Comparison of ENCODE assay signal across 9 cellular contexts in the genomic region with DNA sequence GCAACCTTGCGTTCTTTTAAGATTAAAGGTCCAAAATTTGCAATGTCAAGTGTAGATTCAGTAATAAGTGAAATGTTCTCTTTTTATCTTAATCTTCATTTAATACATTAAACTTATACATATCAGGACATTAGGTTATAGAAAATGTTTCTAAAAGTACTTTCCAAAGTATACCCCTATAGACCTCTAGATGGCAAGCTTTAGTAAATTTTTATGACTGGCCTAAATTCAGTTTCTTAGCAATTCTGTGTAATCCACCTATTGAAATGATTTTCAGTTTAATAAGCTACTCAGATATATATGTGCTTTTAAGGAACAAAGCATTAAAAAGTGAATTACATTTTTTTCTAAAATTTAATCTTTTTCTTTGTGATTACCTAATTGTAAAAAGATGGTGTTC.
DNase-seq lines count a peak whose midpoint lies in the region; ATAC-seq, FAIRE-seq and TF ChIP-seq lines count a peak whose summit lies in the region.
"Had no signal": no experiment of that assay in that cellular context is flagged by ENCODE, and none has a peak within 500 bp of the region (broad histone marks: within the 10 kb centered on the region; RNA-seq: fewer than 3 reads in every experiment).

No MANE protein-coding gene starts in this region.

- H3K4me3 Mint-ChIP-seq in Caco-2 (ENCODE audit: unreplicated experiment): no peak overlapping the region

- no TSS peak for BruUV-seq in Caco-2 (replicated peaks; lab: Mats Ljungman, UMichigan)

- DNase-seq in fibroblast of pulmonary artery (ENCODE audit: low read depth): peak; percentile 59
- DNase-seq in Caco-2: no peak
- no peak for DNase-seq in erythroblast (lab: John Stamatoyannopoulos, UW)
- no peak for DNase-seq in mucosa of gallbladder (ENCODE audit: low spot score)

- no peaks in the 10 kb centered on the region for H3K27me3 Mint-ChIP-seq in Caco-2 (ENCODE audit: insufficient read depth, unreplicated experiment)

- no peaks in the 10 kb centered on the region for H3K4me1 Mint-ChIP-seq in Caco-2 (ENCODE audit: low read depth, unreplicated experiment)

- H3K27ac Mint-ChIP-seq in Caco-2 (ENCODE audit: unreplicated experiment): no peak overlapping the region

- no peak overlapping the region for H3K9ac ChIP-seq in OCI-LY1 (ENCODE audit: low read length)

- no peaks in the 10 kb centered on the region for H3K36me3 ChIP-seq in OCI-LY1 (ENCODE audit: insufficient read depth, low read length)
- H3K36me3 ChIP-seq in Caco-2 (ENCODE audit: control insufficient read depth, insufficient read depth, low read length): no peaks in the 10 kb centered on the region
- H3K36me3 ChIP-seq: SJSA1 had no signal

- H3K27me3 ChIP-seq in OCI-LY1 (ENCODE audit: insufficient read depth, low read length) (no peaks in the 10 kb centered on the region), Caco-2 (replicated peaks; ENCODE audit: control insufficient read depth, insufficient read depth, low read length) (no peaks in the 10 kb centered on the region)
- H3K27me3 ChIP-seq: SJSA1 had no signal

- no peak for TF ChIP-seq POLR2A in erythroblast (IDR thresholded peaks at IDR 0.05; ENCODE audit: low read length)

- TF ChIP-seq CTCF in OCI-LY1 (IDR thresholded peaks at IDR 0.05; ENCODE audit: low read length) (peak; percentile 36), fibroblast of pulmonary artery (IDR thresholded peaks at IDR 0.05; ENCODE audit: low read length, missing control alignments) (peak; percentile 59), Caco-2 (IDR thresholded peaks at IDR 0.05; ENCODE audit: insufficient read depth in 1 of 2, low read depth in 1 of 2, low read length in 1 of 2, severe bottlenecking in 1 of 2, unreplicated experiment in 1 of 2) (peak in 1 of 2 experiments; percentile 41)

- CTCF ChIA-PET in Caco-2 (lab: Charles Lee): interaction anchor here (1.1 to 1.3 kb wide), 2 partner anchors 66 to 72 kb away, joined by 3 to 4 read pairs; no protein-coding TSS in a partner anchor

- H4K20me1 ChIP-seq in OCI-LY1 (ENCODE audit: insufficient read depth, low read length): no peaks in the 10 kb centered on the region

- H3K9me3 Mint-ChIP-seq in Caco-2 (ENCODE audit: unreplicated experiment): no peaks in the 10 kb centered on the region

- H3K27ac ChIP-seq in OCI-LY1 (ENCODE audit: low read depth, low read length, poor library complexity, severe bottlenecking): no peak overlapping the region
- H3K27ac ChIP-seq: SJSA1 had no signal

- H3K9me2 ChIP-seq in OCI-LY1 (ENCODE audit: low read depth, low read length): no peaks in the 10 kb centered on the region

- ATAC-seq in GM18502 (IDR thresholded peaks at IDR 0.05; ENCODE audit: poor library complexity, unreplicated experiment) (peak; percentile 69), GM21825 (IDR thresholded peaks at IDR 0.05; ENCODE audit: unreplicated experiment) (no peak)

- no peaks in the 10 kb centered on the region for H3F3A ChIP-seq in OCI-LY1 (ENCODE audit: insufficient read depth, low read length)

- H3K79me2 ChIP-seq in OCI-LY1 (ENCODE audit: insufficient read depth, low read length): no peaks in the 10 kb centered on the region

- H3K4me1 ChIP-seq in OCI-LY1 (ENCODE audit: insufficient read depth, low read length, severe bottlenecking) (no peaks in the 10 kb centered on the region), Caco-2 (no peaks in the 10 kb centered on the region)
- H3K4me1 ChIP-seq: SJSA1 had no signal

- H3K4me3 ChIP-seq in OCI-LY1 (ENCODE audit: low read depth, low read length, poor library complexity, severe bottlenecking): no peak overlapping the region
- H3K4me3 ChIP-seq in fibroblast of pulmonary artery (replicated peaks; ENCODE audit: low read depth, low read length): no peak overlapping the region
- no peak overlapping the region for H3K4me3 ChIP-seq in Caco-2 (ENCODE audit: low read depth, low read length)
- H3K4me3 ChIP-seq: SJSA1 had no signal

- H2AFZ ChIP-seq in OCI-LY1 (ENCODE audit: low read length): no peak overlapping the region

- no peaks in the 10 kb centered on the region for H3K9me3 ChIP-seq in OCI-LY1 (ENCODE audit: low read length)
- no peaks in the 10 kb centered on the region for H3K9me3 ChIP-seq in Caco-2
- H3K9me3 ChIP-seq: SJSA1 had no signal

- POLR2A ChIA-PET in Caco-2 (lab: Charles Lee): no interaction called here

- no peak overlapping the region for H3K4me2 ChIP-seq in OCI-LY1 (ENCODE audit: low read length)

- intact Hi-C loops in Caco-2 (cut with micrococcal nuclease; ENCODE audit: unreplicated experiment): loop anchor here (1.0 to 10.0 kb wide), 4 partner anchors 71 to 224 kb away; no protein-coding TSS in a partner anchor

- peak; percentile 98 for FAIRE-seq in A204.1 (lab: Jason Lieb, UNC)

- no peaks in the 10 kb centered on the region for H3K36me3 Mint-ChIP-seq in Caco-2 (ENCODE audit: insufficient read depth, unreplicated experiment)
